ENCODE assay signal across 1 cellular context in the genomic region with DNA sequence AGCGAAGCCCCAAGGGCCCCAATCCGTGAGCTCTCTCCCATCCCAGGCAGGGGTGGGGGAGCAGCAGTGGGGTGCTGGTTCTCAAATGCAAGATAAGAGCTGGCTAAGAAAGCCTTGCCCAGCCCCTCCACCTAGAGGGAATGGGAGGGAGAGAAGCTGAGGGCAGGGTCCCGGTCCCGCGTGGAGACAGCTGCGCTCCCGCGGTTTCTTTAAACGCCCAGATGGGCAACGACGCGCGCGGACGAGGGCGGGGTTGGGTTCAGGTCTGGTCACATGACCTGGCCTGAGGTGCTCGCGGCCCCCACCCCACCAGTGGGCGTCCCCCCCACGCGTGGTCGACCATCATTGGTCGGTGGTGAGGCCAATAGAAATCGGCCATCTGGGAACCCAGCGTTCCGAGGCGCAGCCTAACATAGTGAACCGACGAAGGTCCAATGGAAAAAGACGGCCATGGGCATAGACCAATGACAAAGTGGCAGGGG.
TF ChIP-seq lines count a peak whose summit lies in the region.

No MANE protein-coding gene starts in this region.

TF ChIP-seq in K562, 482 proteins besides CTCF, POLR2A, EP300 and RAD21 (continued from another document and continues in another):
- peak; percentile 96 for TF ChIP-seq MTA1 (IDR thresholded peaks at IDR 0.05; ENCODE audit: borderline replicate concordance)
- TF ChIP-seq NR2C1 (IDR thresholded peaks at IDR 0.05), result peak; percentile 46; the same call in 1 of the 2 replicates
- TF ChIP-seq NR2C1 (tag; IDR thresholded peaks at IDR 0.05), result no peak
- TF ChIP-seq ZNF311 (CRISPR knock-in tag; IDR thresholded peaks at IDR 0.05), result peak; percentile 70; the same call in 1 of the 2 replicates
- no peak for TF ChIP-seq HDAC3 (IDR thresholded peaks at IDR 0.05; ENCODE audit: borderline replicate concordance, partially characterized antibody)
- TF ChIP-seq RBM39 (optimal IDR thresholded peaks at IDR 0.05; ENCODE audit: low read depth, low read length), result peak; percentile 29
- TF ChIP-seq TAF9B (IDR thresholded peaks at IDR 0.05; ENCODE audit: partially characterized antibody), result no peak
- TF ChIP-seq, protein P1, sequence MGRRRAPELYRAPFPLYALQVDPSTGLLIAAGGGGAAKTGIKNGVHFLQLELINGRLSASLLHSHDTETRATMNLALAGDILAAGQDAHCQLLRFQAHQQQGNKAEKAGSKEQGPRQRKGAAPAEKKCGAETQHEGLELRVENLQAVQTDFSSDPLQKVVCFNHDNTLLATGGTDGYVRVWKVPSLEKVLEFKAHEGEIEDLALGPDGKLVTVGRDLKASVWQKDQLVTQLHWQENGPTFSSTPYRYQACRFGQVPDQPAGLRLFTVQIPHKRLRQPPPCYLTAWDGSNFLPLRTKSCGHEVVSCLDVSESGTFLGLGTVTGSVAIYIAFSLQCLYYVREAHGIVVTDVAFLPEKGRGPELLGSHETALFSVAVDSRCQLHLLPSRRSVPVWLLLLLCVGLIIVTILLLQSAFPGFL (CRISPR knock-in tag; IDR thresholded peaks at IDR 0.05), result 0 out of 2 replicates have a peak, but pooled peaks have one; percentile 32
- TF ChIP-seq, protein P2, sequence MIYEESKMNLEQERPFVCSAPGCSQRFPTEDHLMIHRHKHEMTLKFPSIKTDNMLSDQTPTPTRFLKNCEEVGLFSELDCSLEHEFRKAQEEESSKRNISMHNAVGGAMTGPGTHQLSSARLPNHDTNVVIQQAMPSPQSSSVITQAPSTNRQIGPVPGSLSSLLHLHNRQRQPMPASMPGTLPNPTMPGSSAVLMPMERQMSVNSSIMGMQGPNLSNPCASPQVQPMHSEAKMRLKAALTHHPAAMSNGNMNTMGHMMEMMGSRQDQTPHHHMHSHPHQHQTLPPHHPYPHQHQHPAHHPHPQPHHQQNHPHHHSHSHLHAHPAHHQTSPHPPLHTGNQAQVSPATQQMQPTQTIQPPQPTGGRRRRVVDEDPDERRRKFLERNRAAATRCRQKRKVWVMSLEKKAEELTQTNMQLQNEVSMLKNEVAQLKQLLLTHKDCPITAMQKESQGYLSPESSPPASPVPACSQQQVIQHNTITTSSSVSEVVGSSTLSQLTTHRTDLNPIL (CRISPR knock-in tag; IDR thresholded peaks at IDR 0.05), result no peak
- peak; percentile 99 for TF ChIP-seq SP1 (CRISPR knock-in tag; IDR thresholded peaks at IDR 0.05)
- TF ChIP-seq ESRRA (IDR thresholded peaks at IDR 0.05; ENCODE audit: borderline replicate concordance, low read depth), result 0 out of 2 replicates have a peak, but pooled peaks have one; percentile 23
- peak; percentile 97 for TF ChIP-seq EP400 (IDR thresholded peaks at IDR 0.05)
- TF ChIP-seq GATAD2B (IDR thresholded peaks at IDR 0.05; ENCODE audit: borderline replicate concordance), result peak; percentile 100
- no peak for TF ChIP-seq ILF3 (IDR thresholded peaks at IDR 0.05; ENCODE audit: borderline replicate concordance)
- TF ChIP-seq, protein P3, sequence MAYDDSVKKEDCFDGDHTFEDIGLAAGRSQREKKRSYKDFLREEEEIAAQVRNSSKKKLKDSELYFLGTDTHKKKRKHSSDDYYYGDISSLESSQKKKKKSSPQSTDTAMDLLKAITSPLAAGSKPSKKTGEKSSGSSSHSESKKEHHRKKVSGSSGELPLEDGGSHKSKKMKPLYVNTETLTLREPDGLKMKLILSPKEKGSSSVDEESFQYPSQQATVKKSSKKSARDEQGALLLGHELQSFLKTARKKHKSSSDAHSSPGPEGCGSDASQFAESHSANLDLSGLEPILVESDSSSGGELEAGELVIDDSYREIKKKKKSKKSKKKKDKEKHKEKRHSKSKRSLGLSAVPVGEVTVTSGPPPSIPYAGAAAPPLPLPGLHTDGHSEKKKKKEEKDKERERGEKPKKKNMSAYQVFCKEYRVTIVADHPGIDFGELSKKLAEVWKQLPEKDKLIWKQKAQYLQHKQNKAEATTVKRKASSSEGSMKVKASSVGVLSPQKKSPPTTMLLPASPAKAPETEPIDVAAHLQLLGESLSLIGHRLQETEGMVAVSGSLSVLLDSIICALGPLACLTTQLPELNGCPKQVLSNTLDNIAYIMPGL (CRISPR knock-in tag; IDR thresholded peaks at IDR 0.05), result no peak
- TF ChIP-seq TARDBP (IDR thresholded peaks at IDR 0.05), result peak; percentile 99
- TF ChIP-seq CHD2 (IDR thresholded peaks at IDR 0.05; ENCODE audit: low read depth, low read length), result peak; percentile 79
- TF ChIP-seq PHF8 (IDR thresholded peaks at IDR 0.05; ENCODE audit: borderline replicate concordance, low read length), result peak; percentile 32; the same call in 1 of the 2 replicates
- TF ChIP-seq, protein P4, sequence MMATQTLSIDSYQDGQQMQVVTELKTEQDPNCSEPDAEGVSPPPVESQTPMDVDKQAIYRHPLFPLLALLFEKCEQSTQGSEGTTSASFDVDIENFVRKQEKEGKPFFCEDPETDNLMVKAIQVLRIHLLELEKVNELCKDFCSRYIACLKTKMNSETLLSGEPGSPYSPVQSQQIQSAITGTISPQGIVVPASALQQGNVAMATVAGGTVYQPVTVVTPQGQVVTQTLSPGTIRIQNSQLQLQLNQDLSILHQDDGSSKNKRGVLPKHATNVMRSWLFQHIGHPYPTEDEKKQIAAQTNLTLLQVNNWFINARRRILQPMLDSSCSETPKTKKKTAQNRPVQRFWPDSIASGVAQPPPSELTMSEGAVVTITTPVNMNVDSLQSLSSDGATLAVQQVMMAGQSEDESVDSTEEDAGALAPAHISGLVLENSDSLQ (IDR thresholded peaks at IDR 0.05), result peak; percentile 97
- TF ChIP-seq MEF2D (tag; conservative IDR thresholded peaks at IDR 0.05; ENCODE audit: low read depth), result peak; percentile 26; the same call in 1 of the 2 replicates
- TF ChIP-seq NR4A1 (CRISPR knock-in tag; IDR thresholded peaks at IDR 0.05), result no peak
- peak; percentile 23; the same call in 1 of the 2 replicates for TF ChIP-seq NR4A1 (tag; IDR thresholded peaks at IDR 0.05)
- peak; percentile 57 for TF ChIP-seq ZEB2 (IDR thresholded peaks at IDR 0.05)
- peak in 1 of 2 experiments; percentile 54; a peak in 1 of 4 replicates for TF ChIP-seq TBL1XR1 (IDR thresholded peaks at IDR 0.05; ENCODE audit: low read length in 2 of 2)
- no peak for TF ChIP-seq TAL1 (IDR thresholded peaks at IDR 0.05)
- TF ChIP-seq, protein P5, sequence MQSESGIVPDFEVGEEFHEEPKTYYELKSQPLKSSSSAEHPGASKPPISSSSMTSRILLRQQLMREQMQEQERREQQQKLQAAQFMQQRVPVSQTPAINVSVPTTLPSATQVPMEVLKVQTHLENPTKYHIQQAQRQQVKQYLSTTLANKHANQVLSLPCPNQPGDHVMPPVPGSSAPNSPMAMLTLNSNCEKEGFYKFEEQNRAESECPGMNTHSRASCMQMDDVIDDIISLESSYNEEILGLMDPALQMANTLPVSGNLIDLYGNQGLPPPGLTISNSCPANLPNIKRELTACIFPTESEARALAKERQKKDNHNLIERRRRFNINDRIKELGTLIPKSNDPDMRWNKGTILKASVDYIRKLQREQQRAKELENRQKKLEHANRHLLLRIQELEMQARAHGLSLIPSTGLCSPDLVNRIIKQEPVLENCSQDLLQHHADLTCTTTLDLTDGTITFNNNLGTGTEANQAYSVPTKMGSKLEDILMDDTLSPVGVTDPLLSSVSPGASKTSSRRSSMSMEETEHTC (IDR thresholded peaks at IDR 0.05), result peak; percentile 57
- TF ChIP-seq, protein P6, sequence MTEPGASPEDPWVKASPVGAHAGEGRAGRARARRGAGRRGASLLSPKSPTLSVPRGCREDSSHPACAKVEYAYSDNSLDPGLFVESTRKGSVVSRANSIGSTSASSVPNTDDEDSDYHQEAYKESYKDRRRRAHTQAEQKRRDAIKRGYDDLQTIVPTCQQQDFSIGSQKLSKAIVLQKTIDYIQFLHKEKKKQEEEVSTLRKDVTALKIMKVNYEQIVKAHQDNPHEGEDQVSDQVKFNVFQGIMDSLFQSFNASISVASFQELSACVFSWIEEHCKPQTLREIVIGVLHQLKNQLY (CRISPR knock-in tag; conservative IDR thresholded peaks at IDR 0.05), result 0 out of 4 replicates have a peak, but pooled peaks of 1 of the 2 experiments have one; percentile 53
- TF ChIP-seq FOXJ2 (tag; IDR thresholded peaks at IDR 0.05), result peak; percentile 73; the same call in 1 of the 2 replicates
- 0 out of 2 replicates have a peak, but pooled peaks have one; percentile 32 for TF ChIP-seq CC2D1A (IDR thresholded peaks at IDR 0.05)
- peak; percentile 75 for TF ChIP-seq LEF1 (IDR thresholded peaks at IDR 0.05)
- TF ChIP-seq DPF2 (IDR thresholded peaks at IDR 0.05), result no peak; the same call in 1 of the 2 replicates
- TF ChIP-seq HMGN3 (IDR thresholded peaks at IDR 0.05; ENCODE audit: borderline replicate concordance, extremely low read depth, insufficient read length, low read depth, low read length), result peak; percentile 58
- TF ChIP-seq GABPA (tag; conservative IDR thresholded peaks at IDR 0.05; ENCODE audit: low read depth), result 0 out of 2 replicates have a peak, but pooled peaks have one; percentile 13
- 0 out of 2 replicates have a peak, but pooled peaks have one; percentile 38 for TF ChIP-seq ELF4 (CRISPR knock-in tag; IDR thresholded peaks at IDR 0.05)
- TF ChIP-seq ZBTB17 (CRISPR knock-in tag; IDR thresholded peaks at IDR 0.05), result peak; percentile 30; the same call in 1 of the 2 replicates
- no peak for TF ChIP-seq ZNF561 (CRISPR knock-in tag; conservative IDR thresholded peaks at IDR 0.05)
- TF ChIP-seq NFIC (IDR thresholded peaks at IDR 0.05), result peak; percentile 73
- TF ChIP-seq TCF3 (CRISPR knock-in tag; IDR thresholded peaks at IDR 0.05), result no peak
- TF ChIP-seq, protein P7, sequence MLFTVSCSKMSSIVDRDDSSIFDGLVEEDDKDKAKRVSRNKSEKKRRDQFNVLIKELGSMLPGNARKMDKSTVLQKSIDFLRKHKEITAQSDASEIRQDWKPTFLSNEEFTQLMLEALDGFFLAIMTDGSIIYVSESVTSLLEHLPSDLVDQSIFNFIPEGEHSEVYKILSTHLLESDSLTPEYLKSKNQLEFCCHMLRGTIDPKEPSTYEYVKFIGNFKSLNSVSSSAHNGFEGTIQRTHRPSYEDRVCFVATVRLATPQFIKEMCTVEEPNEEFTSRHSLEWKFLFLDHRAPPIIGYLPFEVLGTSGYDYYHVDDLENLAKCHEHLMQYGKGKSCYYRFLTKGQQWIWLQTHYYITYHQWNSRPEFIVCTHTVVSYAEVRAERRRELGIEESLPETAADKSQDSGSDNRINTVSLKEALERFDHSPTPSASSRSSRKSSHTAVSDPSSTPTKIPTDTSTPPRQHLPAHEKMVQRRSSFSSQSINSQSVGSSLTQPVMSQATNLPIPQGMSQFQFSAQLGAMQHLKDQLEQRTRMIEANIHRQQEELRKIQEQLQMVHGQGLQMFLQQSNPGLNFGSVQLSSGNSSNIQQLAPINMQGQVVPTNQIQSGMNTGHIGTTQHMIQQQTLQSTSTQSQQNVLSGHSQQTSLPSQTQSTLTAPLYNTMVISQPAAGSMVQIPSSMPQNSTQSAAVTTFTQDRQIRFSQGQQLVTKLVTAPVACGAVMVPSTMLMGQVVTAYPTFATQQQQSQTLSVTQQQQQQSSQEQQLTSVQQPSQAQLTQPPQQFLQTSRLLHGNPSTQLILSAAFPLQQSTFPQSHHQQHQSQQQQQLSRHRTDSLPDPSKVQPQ (CRISPR knock-in tag; IDR thresholded peaks at IDR 0.05; ENCODE audit: borderline replicate concordance), result no peak
- peak; percentile 56; the same call in 1 of the 2 replicates for TF ChIP-seq BHLHE40 (IDR thresholded peaks at IDR 0.05; ENCODE audit: low read length)
- TF ChIP-seq, protein P8, sequence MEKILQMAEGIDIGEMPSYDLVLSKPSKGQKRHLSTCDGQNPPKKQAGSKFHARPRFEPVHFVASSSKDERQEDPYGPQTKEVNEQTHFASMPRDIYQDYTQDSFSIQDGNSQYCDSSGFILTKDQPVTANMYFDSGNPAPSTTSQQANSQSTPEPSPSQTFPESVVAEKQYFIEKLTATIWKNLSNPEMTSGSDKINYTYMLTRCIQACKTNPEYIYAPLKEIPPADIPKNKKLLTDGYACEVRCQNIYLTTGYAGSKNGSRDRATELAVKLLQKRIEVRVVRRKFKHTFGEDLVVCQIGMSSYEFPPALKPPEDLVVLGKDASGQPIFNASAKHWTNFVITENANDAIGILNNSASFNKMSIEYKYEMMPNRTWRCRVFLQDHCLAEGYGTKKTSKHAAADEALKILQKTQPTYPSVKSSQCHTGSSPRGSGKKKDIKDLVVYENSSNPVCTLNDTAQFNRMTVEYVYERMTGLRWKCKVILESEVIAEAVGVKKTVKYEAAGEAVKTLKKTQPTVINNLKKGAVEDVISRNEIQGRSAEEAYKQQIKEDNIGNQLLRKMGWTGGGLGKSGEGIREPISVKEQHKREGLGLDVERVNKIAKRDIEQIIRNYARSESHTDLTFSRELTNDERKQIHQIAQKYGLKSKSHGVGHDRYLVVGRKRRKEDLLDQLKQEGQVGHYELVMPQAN (IDR thresholded peaks at IDR 0.05; ENCODE audit: borderline replicate concordance), result peak; percentile 69
- peak; percentile 97 for TF ChIP-seq ASH1L (IDR thresholded peaks at IDR 0.05; ENCODE audit: borderline replicate concordance, low read depth, partially characterized antibody)
- TF ChIP-seq SAFB (IDR thresholded peaks at IDR 0.05; ENCODE audit: borderline replicate concordance, low read depth, low read length), result peak; percentile 99
- no peak for TF ChIP-seq KLF13 (tag; IDR thresholded peaks at IDR 0.05; ENCODE audit: borderline replicate concordance, low read depth)
- TF ChIP-seq U2AF2 (optimal IDR thresholded peaks at IDR 0.05; ENCODE audit: low read depth, low read length), result no peak
- TF ChIP-seq JUN (IDR thresholded peaks at IDR 0.05; ENCODE audit: borderline replicate concordance, low read depth, low read length), result no peak
- TF ChIP-seq JUN (CRISPR knock-in tag; IDR thresholded peaks at IDR 0.05; ENCODE audit: borderline replicate concordance), result 0 out of 2 replicates have a peak, but pooled peaks have one; percentile 85
- TF ChIP-seq FOS (IDR thresholded peaks at IDR 0.05; ENCODE audit: extremely low read depth, insufficient read length), result peak; percentile 98
- peak in 1 of 2 experiments; percentile 31; a peak in 1 of 4 replicates for TF ChIP-seq SRF (CRISPR knock-in tag; IDR thresholded peaks at IDR 0.05)
- TF ChIP-seq, protein P9, sequence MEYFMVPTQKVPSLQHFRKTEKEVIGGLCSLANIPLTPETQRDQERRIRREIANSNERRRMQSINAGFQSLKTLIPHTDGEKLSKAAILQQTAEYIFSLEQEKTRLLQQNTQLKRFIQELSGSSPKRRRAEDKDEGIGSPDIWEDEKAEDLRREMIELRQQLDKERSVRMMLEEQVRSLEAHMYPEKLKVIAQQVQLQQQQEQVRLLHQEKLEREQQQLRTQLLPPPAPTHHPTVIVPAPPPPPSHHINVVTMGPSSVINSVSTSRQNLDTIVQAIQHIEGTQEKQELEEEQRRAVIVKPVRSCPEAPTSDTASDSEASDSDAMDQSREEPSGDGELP (CRISPR knock-in tag; IDR thresholded peaks at IDR 0.05; ENCODE audit: borderline replicate concordance), result peak; percentile 95
- peak; percentile 99 for TF ChIP-seq HDAC2 (IDR thresholded peaks at IDR 0.05)
- TF ChIP-seq RBM25 (IDR thresholded peaks at IDR 0.05; ENCODE audit: low read depth, low read length, severe bottlenecking), result peak; percentile 96
- TF ChIP-seq ZNF77 (CRISPR knock-in tag; IDR thresholded peaks at IDR 0.05), result no peak
- TF ChIP-seq ZBTB8A (IDR thresholded peaks at IDR 0.05; ENCODE audit: partially characterized antibody), result no peak
- peak; percentile 24 for TF ChIP-seq ZNF699 (CRISPR knock-in tag; IDR thresholded peaks at IDR 0.05; ENCODE audit: insufficient replicate concordance)
- no peak for TF ChIP-seq POLR2G (IDR thresholded peaks at IDR 0.05; ENCODE audit: low read depth, low read length)
- TF ChIP-seq RB1 (IDR thresholded peaks at IDR 0.05; ENCODE audit: low read depth), result peak; percentile 9; the same call in 1 of the 2 replicates
